Comparison of ENCODE assay signal across 15 cellular contexts in genomic region chr22:42945027-42945426, GRCh38.
DNase-seq lines count a peak whose midpoint lies in the region; ATAC-seq and TF ChIP-seq lines count a peak whose summit lies in the region.
"Had no signal": no experiment of that assay in that cellular context is flagged by ENCODE, and none has a peak within 500 bp of the region (broad histone marks: within the 10 kb centered on the region; RNA-seq: fewer than 3 reads in every experiment).

No MANE protein-coding gene starts in this region.

- H3K36me3 Mint-ChIP-seq in Calu3 (ENCODE audit: insufficient read depth, unreplicated experiment): peaks cover 90% of the 10 kb centered on the region
- H3K36me3 Mint-ChIP-seq in stimulated activated effector memory CD8-positive, alpha-beta T cell treated with anti-CD3 and anti-CD28 coated beads, Interleukin-12 subunit alpha, Interleukin-12 subunit beta, amount 100 ng/mL, for 72 hours: no peaks in the 10 kb centered on the region

- BruUV-seq in Calu3 (replicated peaks; lab: Mats Ljungman, UMichigan): no TSS peak

- no peak for TF ChIP-seq EP300 in esophagus muscularis mucosa (IDR thresholded peaks at IDR 0.05)

- TF ChIP-seq CTCF in Calu3 (IDR thresholded peaks at IDR 0.05; ENCODE audit: unreplicated experiment): no peak
- TF ChIP-seq CTCF in esophagus muscularis mucosa (IDR thresholded peaks at IDR 0.05): no peak

- WGBS in esophagus muscularis mucosa: 90% methylated on average over 9 of the region's 9 CpGs

- CTCF ChIA-PET in Calu3 (lab: Charles Lee): no interaction called here

- DNase-seq in Calu3 (no peak), esophagus muscularis mucosa (ENCODE audit: extremely low spot score) (no peak), SW 1271 (lab: John Stamatoyannopoulos, UW) (no peak), NCI-H1694 (lab: John Stamatoyannopoulos, UW) (no peak)
- DNase-seq in stimulated activated effector memory CD8-positive, alpha-beta T cell treated with anti-CD3 and anti-CD28 coated beads, Interleukin-12 subunit alpha, Interleukin-12 subunit beta, amount 100 ng/mL, for 72 hours (ENCODE audit: low spot score in 2 of 2): no peak
- DNase-seq: activated CD4-positive, alpha-beta T cell treated with anti-CD3 and anti-CD28 coated beads, Interleukin-2, amount 10 ng/mL, durations not matched to agents 24 days and 14 days; activated T-cell treated with anti-CD3 and anti-CD28 coated beads, Interleukin-2, amount 50 U/mL, for 24 hours; Caco-2; central memory CD4-positive, alpha-beta T cell; effector memory CD8-positive, alpha-beta T cell; psoas muscle; SHP77 treated with DMSO at 0.1 percent for 48 hours had no signal

- no peak for TF ChIP-seq POLR2A in esophagus muscularis mucosa (IDR thresholded peaks at IDR 0.05; ENCODE audit: low read depth)

- H3K4me1 ChIP-seq in esophagus muscularis mucosa: peaks cover 75 to 98% (median 87%) of the 10 kb centered on the region in 4 donors

- H3K9me3 Mint-ChIP-seq in Calu3 (ENCODE audit: low read depth, unreplicated experiment): peaks cover 5% of the 10 kb centered on the region
- H3K9me3 Mint-ChIP-seq in stimulated activated effector memory CD8-positive, alpha-beta T cell treated with anti-CD3 and anti-CD28 coated beads, Interleukin-12 subunit alpha, Interleukin-12 subunit beta, amount 100 ng/mL, for 72 hours: no peaks in the 10 kb centered on the region
- H3K9me3 Mint-ChIP-seq: activated CD4-positive, alpha-beta T cell treated with anti-CD3 and anti-CD28 coated beads, Interleukin-2, amount 10 ng/mL, durations not matched to agents 24 days and 14 days; activated T-cell treated with anti-CD3 and anti-CD28 coated beads, Interleukin-2, amount 50 U/mL, for 24 hours; effector memory CD8-positive, alpha-beta T cell had no signal

- peaks cover 92% of the 10 kb centered on the region for H3K4me1 Mint-ChIP-seq in Calu3 (ENCODE audit: low read depth, unreplicated experiment)
- H3K4me1 Mint-ChIP-seq in stimulated activated effector memory CD8-positive, alpha-beta T cell treated with anti-CD3 and anti-CD28 coated beads, Interleukin-12 subunit alpha, Interleukin-12 subunit beta, amount 100 ng/mL, for 72 hours: peaks cover 39% of the 10 kb centered on the region

- peak overlapping the region; percentile 99 for H3K27ac Mint-ChIP-seq in Calu3 (ENCODE audit: unreplicated experiment)
- peak overlapping the region; percentile 73 for H3K27ac Mint-ChIP-seq in stimulated activated effector memory CD8-positive, alpha-beta T cell treated with anti-CD3 and anti-CD28 coated beads, Interleukin-12 subunit alpha, Interleukin-12 subunit beta, amount 100 ng/mL, for 72 hours
- H3K27ac Mint-ChIP-seq: activated CD4-positive, alpha-beta T cell treated with anti-CD3 and anti-CD28 coated beads, Interleukin-2, amount 10 ng/mL, durations not matched to agents 24 days and 14 days; activated T-cell treated with anti-CD3 and anti-CD28 coated beads, Interleukin-2, amount 50 U/mL, for 24 hours had no signal

- ATAC-seq in HG02610 (IDR thresholded peaks at IDR 0.05; ENCODE audit: unreplicated experiment) (peak; percentile 59), GM21825 (IDR thresholded peaks at IDR 0.05; ENCODE audit: unreplicated experiment) (no peak), GM21447 (IDR thresholded peaks at IDR 0.05; ENCODE audit: unreplicated experiment) (no peak)
- peak; percentile 90 for ATAC-seq in stimulated activated effector memory CD8-positive, alpha-beta T cell treated with anti-CD3 and anti-CD28 coated beads, Interleukin-12 subunit alpha, Interleukin-12 subunit beta, amount 100 ng/mL, for 72 hours
- ATAC-seq: effector memory CD8-positive, alpha-beta T cell had no signal

- H3K36me3 ChIP-seq in esophagus muscularis mucosa: no peaks in the 10 kb centered on the region

- H3K4me3 Mint-ChIP-seq in Calu3 (ENCODE audit: low read depth, unreplicated experiment): peak overlapping the region; percentile 71
- no peak overlapping the region for H3K4me3 Mint-ChIP-seq in stimulated activated effector memory CD8-positive, alpha-beta T cell treated with anti-CD3 and anti-CD28 coated beads, Interleukin-12 subunit alpha, Interleukin-12 subunit beta, amount 100 ng/mL, for 72 hours
- H3K4me3 Mint-ChIP-seq: activated CD4-positive, alpha-beta T cell treated with anti-CD3 and anti-CD28 coated beads, Interleukin-2, amount 10 ng/mL, durations not matched to agents 24 days and 14 days; activated T-cell treated with anti-CD3 and anti-CD28 coated beads, Interleukin-2, amount 50 U/mL, for 24 hours; effector memory CD8-positive, alpha-beta T cell had no signal

- intact Hi-C loops in Calu3 (cut with micrococcal nuclease; ENCODE audit: unreplicated experiment): no loop called here
- intact Hi-C loops in esophagus muscularis mucosa (cut with DNase I): no loop called here

- H3K27me3 ChIP-seq in esophagus muscularis mucosa: no peaks in the 10 kb centered on the region

- H3K27me3 Mint-ChIP-seq in Calu3 (ENCODE audit: unreplicated experiment): no peaks in the 10 kb centered on the region
- H3K27me3 Mint-ChIP-seq: activated CD4-positive, alpha-beta T cell treated with anti-CD3 and anti-CD28 coated beads, Interleukin-2, amount 10 ng/mL, durations not matched to agents 24 days and 14 days; activated T-cell treated with anti-CD3 and anti-CD28 coated beads, Interleukin-2, amount 50 U/mL, for 24 hours; effector memory CD8-positive, alpha-beta T cell had no signal

- no peak overlapping the region for H3K4me3 ChIP-seq in esophagus muscularis mucosa
- H3K4me3 ChIP-seq: psoas muscle had no signal

- peak overlapping the region; percentile 40 to 95 (median 83) for H3K27ac ChIP-seq in esophagus muscularis mucosa (replicated peaks in 1 of 4)

- H3K9me3 ChIP-seq in esophagus muscularis mucosa: no peaks in the 10 kb centered on the region
- H3K9me3 ChIP-seq: Caco-2, psoas muscle had no signal

Comparison
In these comparisons a context has a peak if more than half of its experiments do, and no peak if none do; other contexts are left out.
1. ATAC-seq: peak in HG02610 (single experiment) and stimulated activated effector memory CD8-positive, alpha-beta T cell treated with anti-CD3 and anti-CD28 coated beads, Interleukin-12 subunit alpha, Interleukin-12 subunit beta, amount 100 ng/mL, for 72 hours (single experiment); none in GM21825 (single experiment) and GM21447 (single experiment).